1 cellular context compared by ENCODE assay signal in the genomic region with DNA sequence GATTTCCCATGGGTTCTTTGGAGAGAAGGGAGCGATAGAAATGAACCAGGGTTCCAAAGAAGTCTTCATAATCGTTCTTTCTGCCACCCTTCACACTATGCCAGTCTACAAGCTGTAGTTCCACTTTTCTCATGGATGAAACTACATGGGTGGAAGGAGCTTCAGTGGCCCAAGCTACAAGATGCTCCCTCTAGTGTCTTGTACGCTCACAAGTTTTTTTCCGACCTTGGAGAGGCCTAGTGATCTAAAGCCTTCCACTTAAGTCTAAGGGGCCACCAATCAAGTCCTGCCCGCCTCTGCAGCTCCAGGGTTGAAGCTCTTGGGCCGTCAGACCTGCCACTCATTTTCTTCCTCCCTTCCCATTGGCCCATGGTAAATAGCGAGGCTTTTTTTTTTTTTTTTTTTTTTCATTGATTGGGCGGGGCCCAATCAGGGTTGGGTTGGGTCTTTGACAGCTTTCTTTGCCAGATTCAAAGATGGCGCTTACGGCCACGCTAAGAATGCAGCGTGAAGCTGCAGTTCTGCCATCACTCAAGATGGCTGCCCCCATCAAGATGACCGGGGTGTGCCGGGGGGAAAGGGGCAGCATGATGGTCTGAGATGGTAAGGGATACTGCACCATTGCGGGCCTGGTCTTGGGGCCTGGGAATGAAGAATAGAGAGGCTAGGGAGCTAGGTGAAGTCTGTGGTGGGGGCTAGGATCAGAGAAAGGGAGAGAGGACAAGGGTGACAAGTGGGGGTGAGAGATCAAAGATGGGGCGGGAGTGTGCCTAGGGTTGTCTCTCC.
TF ChIP-seq lines count a peak whose summit lies in the region.

TSS of gene TOMM40L (plus strand) at position 527 of the 786 bp plus-strand sequence. CDS start 430 bp downstream, outside the sequence.

TF ChIP-seq in SK-N-SH, 30 proteins besides CTCF, POLR2A, EP300 and RAD21 (continued from another document):
- TF ChIP-seq, protein P1, sequence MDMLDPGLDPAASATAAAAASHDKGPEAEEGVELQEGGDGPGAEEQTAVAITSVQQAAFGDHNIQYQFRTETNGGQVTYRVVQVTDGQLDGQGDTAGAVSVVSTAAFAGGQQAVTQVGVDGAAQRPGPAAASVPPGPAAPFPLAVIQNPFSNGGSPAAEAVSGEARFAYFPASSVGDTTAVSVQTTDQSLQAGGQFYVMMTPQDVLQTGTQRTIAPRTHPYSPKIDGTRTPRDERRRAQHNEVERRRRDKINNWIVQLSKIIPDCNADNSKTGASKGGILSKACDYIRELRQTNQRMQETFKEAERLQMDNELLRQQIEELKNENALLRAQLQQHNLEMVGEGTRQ (IDR thresholded peaks at IDR 0.05; ENCODE audit: borderline replicate concordance, low read depth, low read length): no peak
- TF ChIP-seq JUND (IDR thresholded peaks at IDR 0.05): no peak
- TF ChIP-seq REST (IDR thresholded peaks at IDR 0.05; ENCODE audit: low read depth, low read length): no peak
- TF ChIP-seq IRF3 (IDR thresholded peaks at IDR 0.05; ENCODE audit: low read depth, low read length): peak; percentile 82
- TF ChIP-seq, protein P2, sequence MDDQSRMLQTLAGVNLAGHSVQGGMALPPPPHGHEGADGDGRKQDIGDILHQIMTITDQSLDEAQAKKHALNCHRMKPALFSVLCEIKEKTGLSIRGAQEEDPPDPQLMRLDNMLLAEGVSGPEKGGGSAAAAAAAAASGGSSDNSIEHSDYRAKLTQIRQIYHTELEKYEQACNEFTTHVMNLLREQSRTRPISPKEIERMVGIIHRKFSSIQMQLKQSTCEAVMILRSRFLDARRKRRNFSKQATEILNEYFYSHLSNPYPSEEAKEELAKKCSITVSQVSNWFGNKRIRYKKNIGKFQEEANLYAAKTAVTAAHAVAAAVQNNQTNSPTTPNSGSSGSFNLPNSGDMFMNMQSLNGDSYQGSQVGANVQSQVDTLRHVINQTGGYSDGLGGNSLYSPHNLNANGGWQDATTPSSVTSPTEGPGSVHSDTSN (IDR thresholded peaks at IDR 0.05): peak; percentile 99
- TF ChIP-seq EZH2phosphoT487 (IDR thresholded peaks at IDR 0.05; ENCODE audit: borderline replicate concordance, low read depth): no peak
- peak; percentile 100 for TF ChIP-seq YY1 (IDR thresholded peaks at IDR 0.05; ENCODE audit: low read depth)
